ENCODE assay signal across 8 cellular contexts in the genomic region with DNA sequence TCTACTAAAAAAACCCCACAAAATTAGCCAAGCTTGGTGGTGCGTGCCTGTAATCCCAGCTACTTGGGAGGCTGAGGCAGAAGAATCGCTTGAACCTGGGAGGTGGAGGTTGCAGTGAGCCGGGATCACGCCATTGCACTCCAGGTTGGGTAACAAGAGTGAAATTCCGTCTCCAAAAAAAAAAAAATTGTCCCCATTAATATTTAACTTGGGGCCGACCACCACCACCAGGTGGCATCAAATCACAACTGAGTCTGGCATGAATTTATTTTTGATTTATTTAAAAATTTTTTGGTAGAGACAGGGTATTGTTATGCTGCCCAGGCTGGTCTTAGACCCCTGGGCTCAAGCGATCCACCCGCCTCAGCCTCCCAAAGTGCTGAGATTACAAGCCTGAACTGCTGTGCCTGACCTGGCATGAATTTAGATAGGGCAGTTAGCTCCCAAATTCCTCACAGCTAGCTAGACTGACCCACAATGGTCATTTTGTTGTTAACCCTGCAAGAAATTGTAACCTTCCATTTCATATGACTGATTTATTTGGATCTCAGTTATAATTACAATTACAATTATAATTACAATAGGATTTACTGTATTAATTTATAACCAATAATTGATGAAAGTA. TPM values are rescaled to one million over a fixed set of nuclear protein-coding genes. Genes with fewer than 3 reads are reported as not detected.
DNase-seq lines count a peak whose midpoint lies in the region; ATAC-seq, FAIRE-seq and TF ChIP-seq lines count a peak whose summit lies in the region.

No MANE protein-coding gene starts in this region.

- no peak overlapping the region for H3K4me2 ChIP-seq in A549
- no peak overlapping the region for H3K4me2 ChIP-seq in endothelial cell of umbilical vein (ENCODE audit: insufficient read depth, low read length)
- no peak overlapping the region for H3K4me2 ChIP-seq in smooth muscle cell

- CTCF ChIA-PET in A549 (lab: Yijun Ruan, JAX) = interaction anchor here (0.6 to 1.8 kb wide), 6 partner anchors 12 to 728 kb away, joined by 3 to 7 read pairs (median 3); no protein-coding TSS in a partner anchor
- CTCF ChIA-PET in Panc1 (lab: Charles Lee) = interaction anchor here (0.6 to 0.7 kb wide), 3 partner anchors 327 to 341 kb away, joined by 5 to 7 read pairs (median 5); no protein-coding TSS in a partner anchor
- CTCF ChIA-PET in endothelial cell of umbilical vein (lab: Charles Lee) = interaction anchor here (0.9 to 3.7 kb wide), 8 partner anchors 186 to 918 kb away, joined by 3 to 31 read pairs (median 6); no protein-coding TSS in a partner anchor

- ATAC-seq in A549 (no peak), Panc1 (no peak), natural killer cell (no peak), GM21390 (IDR thresholded peaks at IDR 0.05; ENCODE audit: unreplicated experiment) (no peak)

- H4K20me1 ChIP-seq in endothelial cell of umbilical vein (replicated peaks; ENCODE audit: control insufficient read depth, extremely low read depth, insufficient read depth, low read length) (no peaks in the 10 kb centered on the region), smooth muscle cell (ENCODE audit: low read depth) (no peaks in the 10 kb centered on the region)

- H3K27me3 Mint-ChIP-seq in natural killer cell (ENCODE audit: low read depth in 2 of 2) = no peaks in the 10 kb centered on the region

- H3K9me3 ChIP-seq in A549 (no peaks in the 10 kb centered on the region), Panc1 (ENCODE audit: control insufficient read depth, insufficient read depth, low read depth, low read length) (no peaks in the 10 kb centered on the region), endothelial cell of umbilical vein (replicated peaks; ENCODE audit: control insufficient read depth, insufficient read depth, low read length) (no peaks in the 10 kb centered on the region), smooth muscle cell (replicated peaks; ENCODE audit: low read depth) (no peaks in the 10 kb centered on the region), ascending aorta (no peaks in the 10 kb centered on the region)

- no peak for TF ChIP-seq POLR2A in A549 (IDR thresholded peaks at IDR 0.05; ENCODE audit: low read length)
- no peak for TF ChIP-seq POLR2A in endothelial cell of umbilical vein (IDR thresholded peaks at IDR 0.05; ENCODE audit: low read depth, low read length)

- no peak overlapping the region for H3K27ac ChIP-seq in A549
- no peak overlapping the region for H3K27ac ChIP-seq in Panc1 (ENCODE audit: low read length)
- H3K27ac ChIP-seq in endothelial cell of umbilical vein (ENCODE audit: insufficient read depth, low read depth, low read length) = no peak overlapping the region
- no peak overlapping the region for H3K27ac ChIP-seq in smooth muscle cell (ENCODE audit: low read depth)
- no peak overlapping the region for H3K27ac ChIP-seq in ascending aorta

- intact Hi-C loops in Panc1 (cut with micrococcal nuclease; ENCODE audit: unreplicated experiment) (loop anchor here (10.0 kb wide), 1 partner anchor 542 kb away; no protein-coding TSS in a partner anchor), endothelial cell of umbilical vein (cut with micrococcal nuclease) (loop anchor here (1.0 to 5.0 kb wide), 6 partner anchors 327 to 915 kb away; partner anchors contain the start of gene PDSS2), ascending aorta (cut with DNase I) (no loop called here), natural killer cell (cut with micrococcal nuclease) (no loop called here)

- H2AFZ ChIP-seq in endothelial cell of umbilical vein (ENCODE audit: low read depth, low read length) (no peak overlapping the region), smooth muscle cell (ENCODE audit: low read depth) (no peak overlapping the region)

- TF ChIP-seq EP300 in A549 (IDR thresholded peaks at IDR 0.05) = no peak

- H3K36me3 ChIP-seq in Panc1 (ENCODE audit: control insufficient read depth, insufficient read depth, low read length) (no peaks in the 10 kb centered on the region), endothelial cell of umbilical vein (ENCODE audit: control insufficient read depth in 2 of 2, extremely low read depth in 1 of 2, insufficient read depth in 2 of 2, low read length in 2 of 2) (no peaks in the 10 kb centered on the region), smooth muscle cell (ENCODE audit: low read depth) (no peaks in the 10 kb centered on the region), ascending aorta (no peaks in the 10 kb centered on the region)

- no TSS peak for BruUV-seq in Panc1 (replicated peaks; lab: Mats Ljungman, UMichigan)
- no TSS peak for BruUV-seq in endothelial cell of umbilical vein (replicated peaks; lab: Mats Ljungman, UMichigan)

- no peaks in the 10 kb centered on the region for H3K4me1 ChIP-seq in A549
- peaks cover 3% of the 10 kb centered on the region; the same call in 1 of the 2 replicates for H3K4me1 ChIP-seq in Panc1 (ENCODE audit: control insufficient read depth, insufficient read depth, low read length)
- peaks cover 6% of the 10 kb centered on the region for H3K4me1 ChIP-seq in endothelial cell of umbilical vein (ENCODE audit: control insufficient read depth, extremely low read depth, insufficient read depth, low read length)
- no peaks in the 10 kb centered on the region for H3K4me1 ChIP-seq in smooth muscle cell (ENCODE audit: low read depth)
- H3K4me1 ChIP-seq in ascending aorta = no peaks in the 10 kb centered on the region

- peak; percentile 45 for TF ChIP-seq CTCF in A549 (IDR thresholded peaks at IDR 0.05)
- TF ChIP-seq CTCF in Panc1 (IDR thresholded peaks at IDR 0.05) = peak; percentile 88
- peak; percentile 38 to 46 for TF ChIP-seq CTCF in endothelial cell of umbilical vein (IDR thresholded peaks at IDR 0.05; ENCODE audit: extremely low read depth in 1 of 2, insufficient read depth in 1 of 2, low read depth in 1 of 2, low read length in 2 of 2)
- peak; percentile 64 for TF ChIP-seq CTCF in smooth muscle cell (IDR thresholded peaks at IDR 0.05; ENCODE audit: borderline replicate concordance, insufficient read depth, poor library complexity, severe bottlenecking)
- peak in 1 of 3 experiments; percentile 27 for TF ChIP-seq CTCF in ascending aorta (IDR thresholded peaks at IDR 0.05)
- TF ChIP-seq CTCF in natural killer cell (IDR thresholded peaks at IDR 0.05) = no peak

- FAIRE-seq in A549 (lab: Jason Lieb, UNC) = no peak
- peak; percentile 72 for FAIRE-seq in endothelial cell of umbilical vein (lab: Jason Lieb, UNC)

- no peaks in the 10 kb centered on the region for H3K9me1 ChIP-seq in endothelial cell of umbilical vein (replicated peaks; ENCODE audit: control insufficient read depth, extremely low read depth, insufficient read depth, low read length)

- no peak overlapping the region for H3K4me3 Mint-ChIP-seq in natural killer cell

- no peaks in the 10 kb centered on the region for H3K9me3 Mint-ChIP-seq in natural killer cell

- no peak overlapping the region for H3K27ac Mint-ChIP-seq in natural killer cell

- H3K27me3 ChIP-seq in Panc1 (ENCODE audit: control insufficient read depth, insufficient read depth, low read length) (no peaks in the 10 kb centered on the region), endothelial cell of umbilical vein (ENCODE audit: control insufficient read depth in 2 of 2, insufficient read depth in 2 of 2, low read length in 2 of 2) (no peaks in the 10 kb centered on the region), smooth muscle cell (ENCODE audit: low read depth) (no peaks in the 10 kb centered on the region), ascending aorta (no peaks in the 10 kb centered on the region)

- DNase-seq in A549 (ENCODE audit: low read depth in 1 of 2, low spot score in 1 of 2) = peak in 1 of 2 experiments; percentile 33
- DNase-seq in GM03348 (ENCODE audit: low spot score) = peak; percentile 32
- DNase-seq in Panc1 (ENCODE audit: low read depth, low spot score) = no peak
- DNase-seq in endothelial cell of umbilical vein (ENCODE audit: low read depth, low spot score) = peak; percentile 32
- DNase-seq in smooth muscle cell (lab: John Stamatoyannopoulos, UW; ENCODE audit: unreplicated experiment) = no peak
- DNase-seq in ascending aorta (ENCODE audit: low spot score in 2 of 2) = no peak
- no peak for DNase-seq in natural killer cell

- TF ChIP-seq RAD21 in A549 (conservative IDR thresholded peaks at IDR 0.05 in 1 of 2, IDR thresholded peaks at IDR 0.05 in 1 of 2) = peak; percentile 39 to 41; a peak in 3 of 5 replicates

- dilution Hi-C loops in endothelial cell of umbilical vein (cut with MboI; ENCODE audit: extremely low pct_ligation_motif_present, low sequenced_read_pairs) = no loop called here

- in situ Hi-C loops in Panc1 (cut with HindIII; ENCODE audit: low pct_unique_long_range_greater_than_20kb, low sequenced_read_pairs) = no loop called here

- WGBS in A549 (ENCODE audit: missing lambda C conversion rate) = 43% methylated on average over 8 of the region's 8 CpGs
- WGBS in smooth muscle cell (ENCODE audit: low lambda C conversion rate) = 74% methylated on average over 8 of the region's 8 CpGs

- H3F3A ChIP-seq in smooth muscle cell (ENCODE audit: low read depth) = peaks cover 5% of the 10 kb centered on the region

- no peaks in the 10 kb centered on the region for H3K4me1 Mint-ChIP-seq in natural killer cell

- POLR2A ChIA-PET in A549 (lab: Yijun Ruan, JAX) (no interaction called here), Panc1 (lab: Charles Lee) (no interaction called here), endothelial cell of umbilical vein (lab: Charles Lee) (no interaction called here)

- H3K9ac ChIP-seq in endothelial cell of umbilical vein (replicated peaks; ENCODE audit: extremely low read depth, insufficient read depth, low read length) = no peak overlapping the region
- no peak overlapping the region for H3K9ac ChIP-seq in smooth muscle cell (ENCODE audit: low read depth)

- no peaks in the 10 kb centered on the region for H3K36me3 Mint-ChIP-seq in natural killer cell

- H3K4me3 ChIP-seq in A549 (no peak overlapping the region), Panc1 (ENCODE audit: low read depth in 2 of 2, low read length in 2 of 2) (no peak overlapping the region), endothelial cell of umbilical vein (replicated peaks in 1 of 3; ENCODE audit: insufficient read depth in 1 of 3, low read depth in 1 of 3, low read length in 3 of 3) (no peak overlapping the region), smooth muscle cell (no peak overlapping the region), ascending aorta (no peak overlapping the region)

- H3K79me2 ChIP-seq in endothelial cell of umbilical vein (ENCODE audit: control insufficient read depth, insufficient read depth, low read length) (no peaks in the 10 kb centered on the region), smooth muscle cell (ENCODE audit: low read depth) (no peaks in the 10 kb centered on the region)

RNA-seq across cellular contexts. Expression of gene BEND3, which starts 17.1 kb away (rescaled TPM):
- polyA plus RNA-seq in A549 (2011; rRNA removed) = 2.2 and 2.7 TPM in 2 replicates
- 2.1 and 2.9 TPM in 2 replicates for polyA plus RNA-seq in A549 (2012; cell fraction: cytosol; rRNA removed)
- 4.4 and 4.7 TPM in 2 replicates for polyA plus RNA-seq in A549 (2012; cell fraction: nucleus; rRNA removed)
- polyA plus RNA-seq in A549 (2017; fragmentation: RNase III; extraction: RNeasy Plus Mini Kit Qiagen cat#74134 plus additional on column Dnase treatment) = 2.3 to 2.7 TPM (median 2.4 TPM) in 3 replicates
- polyA minus RNA-seq in A549 (2011; rRNA and poly(A)+ RNA removed) = 6.4 and 6.5 TPM in 2 replicates
- total RNA-seq in Panc1 (2021; ENCODE audit: unreplicated experiment) = 9.9 TPM
- 4.1 TPM for polyA plus RNA-seq in Panc1 (2012; ENCODE audit: insufficient read length)
- total RNA-seq in endothelial cell of umbilical vein = 4.8 TPM in 2 replicates
- 1.4 and 1.6 TPM in 2 replicates for polyA plus RNA-seq in endothelial cell of umbilical vein
- 1.9 TPM in 2 replicates for polyA plus RNA-seq in endothelial cell of umbilical vein (2011; cell fraction: cytosol; rRNA removed)
- 2.9 and 3.4 TPM in 2 replicates for polyA plus RNA-seq in endothelial cell of umbilical vein (2011; cell fraction: nucleus; rRNA removed)
- polyA plus RNA-seq in endothelial cell of umbilical vein (2012) = 1.6 and 1.9 TPM in 2 replicates
- 4.4 and 5.8 TPM in 2 replicates for polyA minus RNA-seq in endothelial cell of umbilical vein
- 8.7 TPM for polyA minus RNA-seq in endothelial cell of umbilical vein (2011; cell fraction: cytosol; rRNA and poly(A)+ RNA removed)
- 4.0 and 4.2 TPM in 2 replicates for polyA minus RNA-seq in endothelial cell of umbilical vein (2011; cell fraction: nucleus; rRNA and poly(A)+ RNA removed)
- 2.7 and 3.5 TPM in 2 replicates for total RNA-seq in smooth muscle cell
- polyA plus RNA-seq in smooth muscle cell = 0.91 and 2.3 TPM in 2 replicates
- total RNA-seq in ascending aorta = 4.2 TPM
- total RNA-seq in natural killer cell = 1 to 10 TPM; 1.3 to 1.6 (median 1.3) TPM

Comparison
In these comparisons a context has a peak if more than half of its experiments do, and no peak if none do; other contexts are left out.
1. DNase-seq: peak in GM03348 (single experiment) and endothelial cell of umbilical vein (single experiment); none in Panc1 (single experiment), smooth muscle cell (single experiment), ascending aorta (0 of 2) and natural killer cell (single experiment).
2. intact Hi-C loops: an anchor here in Panc1 (10.0 kb wide) and endothelial cell of umbilical vein (1.0 to 5.0 kb wide); none called in ascending aorta and natural killer cell.